16 cellular contexts compared by ENCODE assay signal in genomic region chr10:76492026-76492425, GRCh38.
DNase-seq lines count a peak whose midpoint lies in the region; ATAC-seq, FAIRE-seq and TF ChIP-seq lines count a peak whose summit lies in the region.
"Had no signal": no experiment of that assay in that cellular context is flagged by ENCODE, and none has a peak within 500 bp of the region (broad histone marks: within the 10 kb centered on the region; RNA-seq: fewer than 3 reads in every experiment).

No MANE protein-coding gene starts in this region.

- BruUV-seq in PC-3 (replicated peaks; lab: Mats Ljungman, UMichigan), result no TSS peak
- BruUV-seq in endothelial cell of umbilical vein (replicated peaks; lab: Mats Ljungman, UMichigan), result no TSS peak

- H3K9ac ChIP-seq in PC-3 (ENCODE audit: low read length) (no peak overlapping the region), endothelial cell of umbilical vein (replicated peaks; ENCODE audit: extremely low read depth, insufficient read depth, low read length) (no peak overlapping the region)
- H3K9ac ChIP-seq: BLaER1 treated with 17β-estradiol and CSF1 and Interleukin-3, amounts not matched to agents 10 nM and 100 nM; neural progenitor cell had no signal

- no peaks in the 10 kb centered on the region for H3K27me3 ChIP-seq in PC-3 (ENCODE audit: low read length)
- H3K27me3 ChIP-seq in endothelial cell of umbilical vein (ENCODE audit: control insufficient read depth in 2 of 2, insufficient read depth in 2 of 2, low read length in 2 of 2), result no peaks in the 10 kb centered on the region
- H3K27me3 ChIP-seq: BLaER1 treated with 17β-estradiol and CSF1 and Interleukin-3, amounts not matched to agents 10 nM and 100 nM; cardiac muscle cell; neural progenitor cell had no signal

- WGBS in mesodermal cell (ENCODE audit: insufficient coverage in 2 of 2), 2 experiments, result 50% methylated on average over 1 of the region's 3 CpGs; no CpG with 5 or more reads in 1 of the 2 experiments

- POLR2A ChIA-PET in PC-3 (lab: Charles Lee; ENCODE audit: unreplicated experiment) (no interaction called here), endothelial cell of umbilical vein (lab: Charles Lee) (no interaction called here), HEK293T (lab: Yijun Ruan, JAX) (no interaction called here)

- DNase-seq in AG10803 (ENCODE audit: low read depth) (peak; percentile 91), PC-3 (peak; percentile 32), endothelial cell of umbilical vein (ENCODE audit: low read depth, low spot score) (peak; percentile 71), NCI-H2081 treated with DMSO at 0.1 percent for 48 hours (lab: John Stamatoyannopoulos, UW) (no peak), epidermal melanocyte (ENCODE audit: insufficient read length, low spot score) (no peak), HEK293T (ENCODE audit: extremely low spot score) (no peak), SW 1271 (lab: John Stamatoyannopoulos, UW) (no peak)
- DNase-seq: activated B cell treated with CpG ODN at 0.5 μM for 24 hours, NCI-H510A treated with DMSO at 0.1 percent for 48 hours, SHP77 had no signal

- no peaks in the 10 kb centered on the region for H3K9me2 ChIP-seq in PC-3 (replicated peaks; ENCODE audit: low read length)

- H3F3A ChIP-seq in PC-3 (ENCODE audit: low read length, unreplicated experiment), result no peaks in the 10 kb centered on the region

- dilution Hi-C loops in endothelial cell of umbilical vein (cut with MboI; ENCODE audit: extremely low pct_ligation_motif_present, low sequenced_read_pairs), result no loop called here

- TF ChIP-seq POLR2A in endothelial cell of umbilical vein (IDR thresholded peaks at IDR 0.05; ENCODE audit: low read depth, low read length), result no peak

- H3K4me1 ChIP-seq in PC-3 (ENCODE audit: insufficient read depth, low read length) (no peaks in the 10 kb centered on the region), endothelial cell of umbilical vein (ENCODE audit: control insufficient read depth, extremely low read depth, insufficient read depth, low read length) (peaks cover 11% of the 10 kb centered on the region), mesodermal cell (ENCODE audit: control insufficient read depth, insufficient read depth, low read length, poor library complexity, severe bottlenecking) (no peaks in the 10 kb centered on the region)
- H3K4me1 ChIP-seq: BLaER1 treated with 17β-estradiol and CSF1 and Interleukin-3, amounts not matched to agents 10 nM and 100 nM; neural progenitor cell had no signal

- CTCF ChIA-PET in PC-3 (lab: Charles Lee), result no interaction called here
- CTCF ChIA-PET in endothelial cell of umbilical vein (lab: Charles Lee), result interaction anchor here (1.0 to 1.9 kb wide), 3 partner anchors 13 to 140 kb away, joined by 3 to 5 read pairs (median 3); no protein-coding TSS in a partner anchor
- CTCF ChIA-PET in HEK293T (lab: Yijun Ruan, JAX), result no interaction called here

- H2AFZ ChIP-seq in PC-3 (ENCODE audit: low read length) (no peak overlapping the region), endothelial cell of umbilical vein (ENCODE audit: low read depth, low read length) (no peak overlapping the region)
- H2AFZ ChIP-seq: neural progenitor cell had no signal

- FAIRE-seq in endothelial cell of umbilical vein (lab: Jason Lieb, UNC), result no peak
- FAIRE-seq: frontal cortex had no signal

- H3K9me3 ChIP-seq in PC-3 (ENCODE audit: low read length), result peaks cover 53% of the 10 kb centered on the region
- H3K9me3 ChIP-seq in endothelial cell of umbilical vein (replicated peaks; ENCODE audit: control insufficient read depth, insufficient read depth, low read length), result no peaks in the 10 kb centered on the region
- H3K9me3 ChIP-seq in mesodermal cell (ENCODE audit: control insufficient read depth, low read length), result peaks cover 15% of the 10 kb centered on the region

- TF ChIP-seq CTCF in AG10803 (conservative IDR thresholded peaks at IDR 0.05; ENCODE audit: low read length) (no peak), PC-3 (conservative IDR thresholded peaks at IDR 0.05; ENCODE audit: low read depth, low read length) (no peak), endothelial cell of umbilical vein (IDR thresholded peaks at IDR 0.05; ENCODE audit: extremely low read depth in 1 of 2, insufficient read depth in 1 of 2, low read depth in 1 of 2, low read length in 2 of 2) (no peak)

- H4K20me1 ChIP-seq in PC-3 (ENCODE audit: low read length) (no peaks in the 10 kb centered on the region), endothelial cell of umbilical vein (replicated peaks; ENCODE audit: control insufficient read depth, extremely low read depth, insufficient read depth, low read length) (no peaks in the 10 kb centered on the region)
- H4K20me1 ChIP-seq: BLaER1 treated with 17β-estradiol and CSF1 and Interleukin-3, amounts not matched to agents 10 nM and 100 nM had no signal

- no peaks in the 10 kb centered on the region for H3K9me1 ChIP-seq in endothelial cell of umbilical vein (replicated peaks; ENCODE audit: control insufficient read depth, extremely low read depth, insufficient read depth, low read length)

- H3K79me2 ChIP-seq in PC-3 (ENCODE audit: low read length) (no peaks in the 10 kb centered on the region), endothelial cell of umbilical vein (ENCODE audit: control insufficient read depth, insufficient read depth, low read length) (no peaks in the 10 kb centered on the region)

- H3K4me2 ChIP-seq in PC-3 (ENCODE audit: low read length), result no peak overlapping the region
- no peak overlapping the region for H3K4me2 ChIP-seq in endothelial cell of umbilical vein (ENCODE audit: insufficient read depth, low read length)
- H3K4me2 ChIP-seq: BLaER1 treated with 17β-estradiol and CSF1 and Interleukin-3, amounts not matched to agents 10 nM and 100 nM; neural progenitor cell had no signal

- H3K4me3 ChIP-seq in AG10803 (ENCODE audit: low read length) (no peak overlapping the region), PC-3 (ENCODE audit: low read length) (no peak overlapping the region), endothelial cell of umbilical vein (replicated peaks in 1 of 3; ENCODE audit: insufficient read depth in 1 of 3, low read depth in 1 of 3, low read length in 3 of 3) (no peak overlapping the region), mesodermal cell (ENCODE audit: extremely low read depth, insufficient read depth, low read length, poor library complexity, severe bottlenecking) (no peak overlapping the region)
- H3K4me3 ChIP-seq: BLaER1 treated with 17β-estradiol and CSF1 and Interleukin-3, amounts not matched to agents 10 nM and 100 nM; cardiac muscle cell; neural progenitor cell had no signal

- intact Hi-C loops in PC-3 (cut with micrococcal nuclease) (no loop called here), endothelial cell of umbilical vein (cut with micrococcal nuclease) (loop anchor here (5.0 kb wide), 2 partner anchors 140 to 180 kb away; no protein-coding TSS in a partner anchor)

- H3K27ac ChIP-seq in PC-3 (ENCODE audit: low read length) (no peak overlapping the region), endothelial cell of umbilical vein (ENCODE audit: insufficient read depth, low read depth, low read length) (peak overlapping the region; percentile 57), mesodermal cell (ENCODE audit: low read depth, low read length, severe bottlenecking) (peak overlapping the region; percentile 78)
- H3K27ac ChIP-seq: BLaER1 treated with 17β-estradiol and CSF1 and Interleukin-3, amounts not matched to agents 10 nM and 100 nM; cardiac muscle cell; neural progenitor cell had no signal

- no peak for ATAC-seq in PC-3
- ATAC-seq: left lobe of liver had no signal

- H3K36me3 ChIP-seq in PC-3 (ENCODE audit: low read depth, low read length), result no peaks in the 10 kb centered on the region
- H3K36me3 ChIP-seq in endothelial cell of umbilical vein (ENCODE audit: control insufficient read depth in 2 of 2, extremely low read depth in 1 of 2, insufficient read depth in 2 of 2, low read length in 2 of 2), result no peaks in the 10 kb centered on the region
- peaks cover 7% of the 10 kb centered on the region for H3K36me3 ChIP-seq in mesodermal cell (ENCODE audit: control insufficient read depth, insufficient read depth, low read length)
- H3K36me3 ChIP-seq: BLaER1 treated with 17β-estradiol and CSF1 and Interleukin-3, amounts not matched to agents 10 nM and 100 nM; cardiac muscle cell had no signal

TF ChIP-seq in endothelial cell of umbilical vein, 7 proteins besides CTCF, POLR2A, EP300 and RAD21:
- no peak for TF ChIP-seq POLR2AphosphoS5 (IDR thresholded peaks at IDR 0.05; ENCODE audit: insufficient read depth, low read depth, low read length)
- TF ChIP-seq JUN (IDR thresholded peaks at IDR 0.05; ENCODE audit: borderline replicate concordance, insufficient read depth, insufficient read length, low read depth), result no peak
- TF ChIP-seq EZH2 (IDR thresholded peaks at IDR 0.05; ENCODE audit: borderline replicate concordance, low read depth, low read length, severe bottlenecking), result no peak
- TF ChIP-seq FOS (IDR thresholded peaks at IDR 0.05; ENCODE audit: borderline replicate concordance, insufficient read depth, low read length), result peak; percentile 39
- no peak for TF ChIP-seq MAX (IDR thresholded peaks at IDR 0.05; ENCODE audit: insufficient read depth, insufficient read length)

TF ChIP-seq in HEK293T, 16 proteins besides CTCF, POLR2A, EP300 and RAD21:
- TF ChIP-seq CTBP1 (IDR thresholded peaks at IDR 0.05; ENCODE audit: borderline replicate concordance), result no peak
- no peak for TF ChIP-seq LEF1 (IDR thresholded peaks at IDR 0.05; ENCODE audit: borderline replicate concordance)
- TF ChIP-seq FOXA1 (IDR thresholded peaks at IDR 0.05), result no peak
- TF ChIP-seq ZNF384 (IDR thresholded peaks at IDR 0.05), result no peak
- no peak for TF ChIP-seq ELF4 (IDR thresholded peaks at IDR 0.05)
- TF ChIP-seq TARDBP (IDR thresholded peaks at IDR 0.05), result no peak
- no peak for TF ChIP-seq FOXK2 (IDR thresholded peaks at IDR 0.05)
- no peak for TF ChIP-seq SP1 (IDR thresholded peaks at IDR 0.05)

Comparison
In these comparisons a context has a peak if more than half of its experiments do, and no peak if none do; other contexts are left out.
1. DNase-seq: peak in AG10803 (single experiment), PC-3 (single experiment) and endothelial cell of umbilical vein (single experiment); none in NCI-H2081 treated with DMSO at 0.1 percent for 48 hours (single experiment), epidermal melanocyte (single experiment), HEK293T (single experiment) and SW 1271 (0 of 2).